In genomic region chr7:131859162-131859821, GRCh38 we compare ENCODE assay signal across 8 cellular contexts.
DNase-seq lines count a peak whose midpoint lies in the region; ATAC-seq and TF ChIP-seq lines count a peak whose summit lies in the region.

No MANE protein-coding gene starts in this region.

- H3K27ac ChIP-seq in IMR-90 (ENCODE audit: insufficient read depth, low read length) (no peak overlapping the region), RWPE1 (no peak overlapping the region), hepatocyte (no peak overlapping the region)

- intact Hi-C loops in IMR-90 (cut with micrococcal nuclease) (loop anchor here (1.0 to 2.0 kb wide), 3 partner anchors 170 to 721 kb away; no protein-coding TSS in a partner anchor), sciatic nerve (cut with DNase I) (no loop called here)

- H3K9me3 ChIP-seq in IMR-90 (ENCODE audit: control insufficient read depth, insufficient read depth, low read length) (no peaks in the 10 kb centered on the region), hepatocyte (ENCODE audit: low read depth) (no peaks in the 10 kb centered on the region)

- BruUV-seq in IMR-90 (replicated peaks; lab: Mats Ljungman, UMichigan), result no TSS peak

- no peak overlapping the region for H3K4me3 ChIP-seq in IMR-90 (ENCODE audit: insufficient read depth, low read depth, low read length)
- no peak overlapping the region for H3K4me3 ChIP-seq in hepatocyte

- H3K9me1 ChIP-seq in IMR-90 (ENCODE audit: insufficient read depth, low read length), result no peaks in the 10 kb centered on the region

- peak; percentile 62 for TF ChIP-seq RAD21 in IMR-90 (IDR thresholded peaks at IDR 0.05; ENCODE audit: low read length)

- no peak overlapping the region for H3K56ac ChIP-seq in IMR-90 (ENCODE audit: extremely low read depth, insufficient read depth, low read length)

- no peak overlapping the region for H3K18ac ChIP-seq in IMR-90 (ENCODE audit: low read depth, low read length)

- no peak overlapping the region for H2AK5ac ChIP-seq in IMR-90 (ENCODE audit: low read depth, low read length)

- peak; percentile 75 for TF ChIP-seq CTCF in IMR-90 (conservative IDR thresholded peaks at IDR 0.05; ENCODE audit: low read depth, low read length)
- TF ChIP-seq CTCF in RWPE1 (conservative IDR thresholded peaks at IDR 0.05; ENCODE audit: low read depth), result peak; percentile 76
- TF ChIP-seq CTCF in hepatocyte (IDR thresholded peaks at IDR 0.05; ENCODE audit: poor library complexity), result peak; percentile 77

- TF ChIP-seq POLR2A in IMR-90 (IDR thresholded peaks at IDR 0.05; ENCODE audit: low read depth, low read length), result no peak

- peak; percentile 80 for DNase-seq in DMS53 (lab: John Stamatoyannopoulos, UW)
- DNase-seq in IMR-90, result peak; percentile 62
- DNase-seq in RWPE1 (ENCODE audit: low spot score), result peak; percentile 62
- DNase-seq in anterior cingulate cortex (lab: John Stamatoyannopoulos, UW), result peak in 53 of 58 donors; percentile 5 to 82 (median 32)
- DNase-seq in hepatocyte (ENCODE audit: low spot score), result peak; percentile 80
- DNase-seq in sciatic nerve (ENCODE audit: low spot score), result peak; percentile 70

- no peak overlapping the region for H2BK120ac ChIP-seq in IMR-90 (ENCODE audit: low read depth, low read length)

- peak overlapping the region; percentile 81 for H2AFZ ChIP-seq in IMR-90 (replicated peaks; ENCODE audit: low read length, poor library complexity)
- no peak overlapping the region for H2AFZ ChIP-seq in hepatocyte

- H3K4me2 ChIP-seq in IMR-90 (ENCODE audit: low read depth, low read length) (no peak overlapping the region), hepatocyte (no peak overlapping the region)

- H2BK15ac ChIP-seq in IMR-90 (ENCODE audit: low read depth, low read length), result no peak overlapping the region

- H4K8ac ChIP-seq in IMR-90 (ENCODE audit: low read depth in 2 of 2, low read length in 2 of 2), result no peak overlapping the region

- H3K14ac ChIP-seq in IMR-90 (replicated peaks; ENCODE audit: low read depth, low read length), result no peak overlapping the region

- dilution Hi-C loops in IMR-90 (cut with HindIII; ENCODE audit: low sequenced_read_pairs, unreplicated experiment), result no loop called here

- H3K27me3 ChIP-seq in IMR-90 (ENCODE audit: control insufficient read depth, insufficient read depth, low read length) (peaks cover 2% of the 10 kb centered on the region; the same call in 1 of the 2 replicates), hepatocyte (no peaks in the 10 kb centered on the region)

- in situ Hi-C loops in IMR-90 (cut with MboI; ENCODE audit: low sequenced_read_pairs), result no loop called here

- CTCF ChIA-PET in IMR-90 (lab: Yijun Ruan, JAX), result interaction anchor here (0.6 to 1.7 kb wide), 9 partner anchors 10 to 892 kb away, joined by 3 to 7 read pairs (median 3); no protein-coding TSS in a partner anchor
- CTCF ChIA-PET in RWPE1 (lab: Yijun Ruan, JAX), result interaction anchor here (0.6 to 1.2 kb wide), 8 partner anchors 9 to 170 kb away, joined by 3 to 4 read pairs (median 3); no protein-coding TSS in a partner anchor

- WGBS in IMR-90 (ENCODE audit: extremely low coverage in 2 of 2, insufficient read length in 1 of 2), 2 experiments, result no CpG with 5 or more reads among the region's 6 CpGs
- WGBS in hepatocyte (ENCODE audit: low lambda C conversion rate, missing lambda C conversion rate), result 15% methylated on average over 6 of the region's 6 CpGs

- H3K4ac ChIP-seq in IMR-90 (ENCODE audit: low read depth, low read length), result no peak overlapping the region

- POLR2A ChIA-PET in IMR-90 (lab: Charles Lee; ENCODE audit: unreplicated experiment), result no interaction called here
- POLR2A ChIA-PET in RWPE1 (lab: Yijun Ruan, JAX; ENCODE audit: low non-redundant PET), result no interaction called here

- peak overlapping the region; percentile 12 for H2AK9ac ChIP-seq in IMR-90 (replicated peaks; ENCODE audit: low read depth, low read length, poor library complexity)

- H3K9ac ChIP-seq in IMR-90 (ENCODE audit: low read depth, low read length), result no peak overlapping the region

- no peak overlapping the region for H4K91ac ChIP-seq in IMR-90 (ENCODE audit: insufficient read depth, low read depth, low read length)

- no peaks in the 10 kb centered on the region for H4K20me1 ChIP-seq in IMR-90 (ENCODE audit: insufficient read depth, low read length)
- H4K20me1 ChIP-seq in hepatocyte (ENCODE audit: insufficient read depth, poor library complexity, severe bottlenecking), result no peaks in the 10 kb centered on the region

- H2BK20ac ChIP-seq in IMR-90 (ENCODE audit: low read depth, low read length), result no peak overlapping the region

- peak; percentile 94 for ATAC-seq in GM21367 (IDR thresholded peaks at IDR 0.05; ENCODE audit: unreplicated experiment)
- peak; percentile 99 for ATAC-seq in IMR-90 (ENCODE audit: low read depth)
- ATAC-seq in sciatic nerve, result peak; percentile 61
- ATAC-seq in GM18870 (IDR thresholded peaks at IDR 0.05; ENCODE audit: unreplicated experiment), result no peak

- no peaks in the 10 kb centered on the region for H3K79me2 ChIP-seq in hepatocyte

- H4K5ac ChIP-seq in IMR-90 (ENCODE audit: low read depth, low read length), result no peak overlapping the region

- H3K36me3 ChIP-seq in IMR-90 (ENCODE audit: control insufficient read depth, insufficient read depth, low read length) (no peaks in the 10 kb centered on the region), hepatocyte (replicated peaks; ENCODE audit: insufficient read depth, low read depth) (no peaks in the 10 kb centered on the region)

- no peaks in the 10 kb centered on the region for H3K9me2 ChIP-seq in hepatocyte (replicated peaks; ENCODE audit: insufficient read depth)

- no peaks in the 10 kb centered on the region for H3K79me1 ChIP-seq in IMR-90 (ENCODE audit: low read depth in 1 of 2, low read length in 2 of 2)

- H3K4me1 ChIP-seq in IMR-90 (ENCODE audit: control insufficient read depth, insufficient read depth, low read length) (no peaks in the 10 kb centered on the region), hepatocyte (ENCODE audit: insufficient read depth) (no peaks in the 10 kb centered on the region)

- no peak overlapping the region for H3K23ac ChIP-seq in IMR-90 (ENCODE audit: low read depth, low read length)

- H2BK5ac ChIP-seq in IMR-90 (ENCODE audit: low read depth, low read length, poor library complexity, severe bottlenecking), result no peak overlapping the region

TF ChIP-seq in IMR-90, 13 proteins besides CTCF, POLR2A, EP300 and RAD21:
- TF ChIP-seq BHLHE40 (IDR thresholded peaks at IDR 0.05; ENCODE audit: low read depth, low read length) (no peak), SMC3 (IDR thresholded peaks at IDR 0.05; ENCODE audit: low read depth, low read length) (peak; percentile 51), ELK1 (IDR thresholded peaks at IDR 0.05; ENCODE audit: borderline replicate concordance, low read depth, low read length) (no peak), FOS (IDR thresholded peaks at IDR 0.05; ENCODE audit: low read depth, low read length) (no peak), CEBPB (IDR thresholded peaks at IDR 0.05; ENCODE audit: low read depth, low read length) (peak; percentile 84), MXI1 (IDR thresholded peaks at IDR 0.05; ENCODE audit: borderline replicate concordance, low read depth, low read length) (no peak)
TF ChIP-seq in IMR-90: peak in this region for 2.
